ENCODE assay signal across 8 cellular contexts in the genomic region with DNA sequence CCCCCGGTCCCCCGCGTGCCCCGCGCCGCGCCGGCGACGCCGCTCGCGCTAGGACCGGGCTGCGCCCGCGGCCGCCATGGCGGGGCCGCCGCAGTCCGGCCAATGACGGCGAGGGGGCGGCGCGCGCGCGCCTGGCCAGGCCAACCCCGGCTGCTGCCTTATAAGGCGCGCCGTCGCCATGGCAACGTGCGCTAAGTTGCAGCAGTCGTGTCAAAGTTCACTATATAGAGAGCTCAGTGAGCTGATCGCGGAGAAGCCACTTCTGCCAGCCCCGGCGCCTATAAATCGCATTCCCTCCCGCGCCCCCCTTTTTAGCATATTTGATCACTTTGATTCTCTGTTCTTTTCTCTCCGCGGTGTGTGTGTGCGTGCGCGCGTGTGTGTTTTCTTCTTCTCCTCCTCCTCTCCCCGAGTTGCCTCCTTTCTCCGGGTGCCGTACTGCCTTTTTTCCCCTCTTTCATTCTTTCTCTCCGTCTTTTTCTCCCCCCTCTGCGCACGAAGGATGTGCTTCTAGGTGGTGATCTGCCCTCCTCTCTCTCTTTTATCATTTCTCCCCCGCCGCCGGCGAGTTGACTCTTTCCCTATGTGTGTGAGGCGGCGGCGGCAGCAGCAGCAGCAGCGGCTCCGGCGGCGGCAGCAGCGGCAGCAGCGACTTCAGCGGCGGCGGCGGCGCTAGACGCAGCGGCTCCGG. TPM values are rescaled to one million over a fixed set of nuclear protein-coding genes. Genes with fewer than 3 reads are reported as not detected.
A peak's percentile ranks its signal among the peaks of the same experiment; 100 is the strongest.
DNase-seq lines count a peak whose midpoint lies in the region; ATAC-seq and TF ChIP-seq lines count a peak whose summit lies in the region.

Gene NR2F2 (plus strand): TSS at position 251 of the 691 bp plus-strand sequence. CDS start 1,406 bp downstream, outside the sequence.

- TF ChIP-seq CTCF in foreskin keratinocyte (conservative IDR thresholded peaks at IDR 0.05) (no peak), nephron (IDR thresholded peaks at IDR 0.05; ENCODE audit: unreplicated experiment in 3 of 3) (no peak), tibial artery (IDR thresholded peaks at IDR 0.05) (no peak)

- peaks cover 38 to 41% (median 38%) of the 10 kb centered on the region in 3 donors for H3K36me3 ChIP-seq in tibial artery

- DNase-seq in AG20443 (ENCODE audit: low spot score), result peak; percentile 97
- DNase-seq in NCI-H526 (lab: John Stamatoyannopoulos, UW), result peak; percentile 89 to 98
- DNase-seq in activated gamma-delta T cell (lab: John Stamatoyannopoulos, UW), result peak; percentile 48
- DNase-seq in foreskin keratinocyte, result peak; percentile 84 to 93
- DNase-seq in tibial artery, result peak; percentile 98

- no peaks in the 10 kb centered on the region for H3K9me3 ChIP-seq in tibial artery

- intact Hi-C loops in tibial artery (cut with DNase I; ENCODE audit: low total_unique reads), result loop anchor here (10.0 kb wide), 2 partner anchors 1156 to 1486 kb away; no protein-coding TSS in a partner anchor

- H3K4me3 ChIP-seq in tibial artery, result peak within 1 kb of the TSS; percentile 92 to 97

- H3K27me3 Mint-ChIP-seq in nephron (ENCODE audit: low read depth), result peaks cover 11% of the 10 kb centered on the region

- no peaks in the 10 kb centered on the region for H3K27me3 ChIP-seq in foreskin keratinocyte
- no peaks in the 10 kb centered on the region for H3K27me3 ChIP-seq in tibial artery

- H3K4me1 ChIP-seq in foreskin keratinocyte (peaks cover 16% of the 10 kb centered on the region), tibial artery (peaks cover 0 to 8% (median 4%) of the 10 kb centered on the region in 4 donors)

- ATAC-seq in HG03457 (IDR thresholded peaks at IDR 0.05; ENCODE audit: unreplicated experiment) (peak; percentile 75), foreskin keratinocyte (peak; percentile 76)

- peaks cover 21% of the 10 kb centered on the region for H3K4me1 Mint-ChIP-seq in nephron

- peak within 1 kb of the TSS; percentile 99 to 100 (median 99) for H3K4me3 Mint-ChIP-seq in nephron

- peak; percentile 58 for TF ChIP-seq POLR2A in GM19193 (IDR thresholded peaks at IDR 0.05; ENCODE audit: extremely low read depth, insufficient read depth, insufficient read length)

- peaks cover 40% of the 10 kb centered on the region for H3K36me3 Mint-ChIP-seq in nephron (ENCODE audit: low read depth)

- H3K9me3 Mint-ChIP-seq in nephron, result peaks cover 2% of the 10 kb centered on the region

- H3K27ac Mint-ChIP-seq in nephron, result peak within 1 kb of the TSS; percentile 99 to 100 (median 99)

- H3K27ac ChIP-seq in foreskin keratinocyte (peak within 1 kb of the TSS; percentile 69), tibial artery (peak within 1 kb of the TSS; percentile 97 to 100)

RNA-seq across cellular contexts. Expression of gene NR2F2, which starts in this region (rescaled TPM):
- 24.9 and 30.6 TPM in 2 replicates for total RNA-seq in foreskin keratinocyte
- polyA plus RNA-seq in foreskin keratinocyte, result 20.3 and 20.8 TPM in 2 replicates

Comparison
In these comparisons a context has a peak if more than half of its experiments do, and no peak if none do; other contexts are left out.
1. Peak in every context shown above with its lines: DNase-seq, ATAC-seq, H3K4me3 ChIP-seq and H3K27ac ChIP-seq.
2. DNase-seq: peak in every context shown above with its lines; median percentile 98 in tibial artery; 97 in AG20443; 94 in NCI-H526; 88 in foreskin keratinocyte; 48 in activated gamma-delta T cell.